In the genomic region with DNA sequence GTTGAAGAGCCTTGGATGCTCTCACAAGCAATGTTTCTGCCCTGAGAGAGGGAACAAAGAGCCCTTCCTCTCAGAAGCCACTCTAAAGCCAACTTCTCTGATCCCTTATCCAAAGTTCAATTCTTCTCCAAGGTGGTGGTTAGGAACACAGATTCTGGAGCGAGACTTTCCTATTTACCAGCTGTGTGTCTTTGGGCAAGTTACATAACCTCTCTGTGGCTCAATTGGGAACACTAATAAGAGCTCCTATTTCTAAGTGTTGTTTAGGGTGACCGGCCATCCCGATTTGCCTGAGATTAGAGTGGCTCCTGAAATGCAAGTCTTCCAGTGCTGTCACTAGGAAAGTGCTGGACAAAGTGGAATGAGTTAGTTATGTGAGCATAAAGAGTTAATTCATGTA, we compare ENCODE assay signal across 29 cellular contexts.
"Had no signal": no experiment of that assay in that cellular context is flagged by ENCODE, and none has a peak within 500 bp of the region (broad histone marks: within the 10 kb centered on the region; RNA-seq: fewer than 3 reads in every experiment).

No MANE protein-coding gene starts in this region.

- ATAC-seq: stimulated activated effector memory CD8-positive, alpha-beta T cell treated with anti-CD3 and anti-CD28 coated beads, Interleukin-12 subunit alpha, Interleukin-12 subunit beta, amount 100 ng/mL, for 72 hours; stimulated activated memory B cell treated with anti-CD40 and anti-IgM and Interleukin-4, amounts not matched to agents 10 μg/mL and 1 μg/mL and 100 μg/mL, for 72 hours; stimulated activated naive B cell treated with anti-CD40 and anti-IgM and Interleukin-4, amounts not matched to agents 10 μg/mL and 1 μg/mL and 100 μg/mL, for 72 hours; stimulated activated naive CD8-positive, alpha-beta T cell treated with anti-CD3 and anti-CD28 coated beads, Interleukin-15, amount 100 ng/mL, for 72 hours; stimulated activated naive CD8-positive, alpha-beta T cell treated with anti-CD3 and anti-CD28 coated beads, Interleukin-15, Interleukin-2, amounts not matched to agents 100 U/mL and 50 U/mL, for 24 hours; upper lobe of right lung had no signal

- H3K9me3 ChIP-seq: stomach, suprapubic skin, testis, thoracic aorta, thyroid gland, tibial artery, transverse colon, upper lobe of left lung, upper lobe of right lung, uterus, vagina had no signal

- H3K27me3 ChIP-seq: stomach, suprapubic skin, testis, thyroid gland, tibial artery, tibial nerve, transverse colon, upper lobe of left lung, upper lobe of right lung, uterus, vagina had no signal

- H3K4me1 ChIP-seq: stomach, suprapubic skin, testis, thyroid gland, tibial artery, transverse colon, upper lobe of left lung, uterus, vagina had no signal

- H3K4me3 Mint-ChIP-seq: stimulated activated effector memory CD8-positive, alpha-beta T cell treated with anti-CD3 and anti-CD28 coated beads, Interleukin-12 subunit alpha, Interleukin-12 subunit beta, amount 100 ng/mL, for 72 hours; stimulated activated memory B cell treated with anti-CD40 and anti-IgM and Interleukin-4, amounts not matched to agents 10 μg/mL and 1 μg/mL and 100 μg/mL, for 72 hours; stimulated activated naive B cell treated with anti-CD40 and anti-IgM and Interleukin-4, amounts not matched to agents 10 μg/mL and 1 μg/mL and 100 μg/mL, for 72 hours; stimulated activated naive CD8-positive, alpha-beta T cell treated with anti-CD3 and anti-CD28 coated beads, Interleukin-15, amount 100 ng/mL, for 72 hours; stimulated activated naive CD8-positive, alpha-beta T cell treated with anti-CD3 and anti-CD28 coated beads, Interleukin-15, Interleukin-2, amounts not matched to agents 100 ng/mL and 50 ng/mL, for 24 hours; type B pancreatic cell had no signal

- H3K4me1 Mint-ChIP-seq: stimulated activated effector memory CD8-positive, alpha-beta T cell treated with anti-CD3 and anti-CD28 coated beads, Interleukin-12 subunit alpha, Interleukin-12 subunit beta, amount 100 ng/mL, for 72 hours; stimulated activated memory B cell treated with anti-CD40 and anti-IgM and Interleukin-4, amounts not matched to agents 10 μg/mL and 1 μg/mL and 100 μg/mL, for 72 hours; stimulated activated naive B cell treated with anti-CD40 and anti-IgM and Interleukin-4, amounts not matched to agents 10 μg/mL and 1 μg/mL and 100 μg/mL, for 72 hours; stimulated activated naive CD8-positive, alpha-beta T cell treated with anti-CD3 and anti-CD28 coated beads, Interleukin-15, amount 100 ng/mL, for 72 hours had no signal

- FAIRE-seq: urothelium cell line had no signal

- DNase-seq: stimulated activated CD4-positive, alpha-beta T cell treated with anti-CD3 and anti-CD28 coated beads, Interleukin-2, amount 100 ng/mL, for 48 hours; stimulated activated CD4-positive, alpha-beta T cell treated with anti-CD3 and anti-CD28 coated beads, Interleukin-4, amount 100 ng/mL, for 1 hour; stimulated activated CD4-positive, alpha-beta T cell treated with anti-CD3 and anti-CD28 coated beads, Interleukin-4, amount 100 ng/mL, for 24 hours; stimulated activated CD4-positive, alpha-beta T cell treated with anti-CD3 and anti-CD28 coated beads, Interleukin-4, amount 100 ng/mL, for 4 hours; stimulated activated CD8-positive, alpha-beta memory T cell treated with anti-CD3 and anti-CD28 coated beads, Interleukin-4, amount 100 ng/mL, for 48 hours; stimulated activated naive B cell treated with anti-CD40 and anti-IgM and Interleukin-4, amounts not matched to agents 10 μg/mL and 1 μg/mL and 100 μg/mL, for 72 hours; stimulated activated naive CD4-positive, alpha-beta T cell; stimulated activated naive CD4-positive, alpha-beta T cell treated with Interleukin-2 at 50 U/mL for 16 hours; stimulated activated naive CD8-positive, alpha-beta T cell treated with anti-CD3 and anti-CD28 coated beads, Interleukin-15, amount 100 ng/mL, for 72 hours; stimulated activated naive CD8-positive, alpha-beta T cell treated with anti-CD3 and anti-CD28 coated beads, Interleukin-15, Interleukin-2, amounts not matched to agents 100 U/mL and 50 U/mL, for 24 hours; stomach; substantia nigra; testis; thyroid gland; tibial artery; transverse colon; trophoblast cell; upper lobe of left lung; upper lobe of right lung; uterus had no signal

- H3K27ac ChIP-seq: stomach, suprapubic skin, testis, thoracic aorta, thyroid gland, tibial artery, tibial nerve, transverse colon, upper lobe of left lung, upper lobe of right lung, uterus, vagina had no signal

- H3K4me3 ChIP-seq: stomach, suprapubic skin, testis, thoracic aorta, thyroid gland, tibial artery, tibial nerve, transverse colon, upper lobe of left lung, upper lobe of right lung, uterus, vagina had no signal

- H3K36me3 ChIP-seq: stomach, suprapubic skin, thoracic aorta, thyroid gland, tibial artery, tibial nerve, transverse colon, upper lobe of left lung, upper lobe of right lung, uterus, vagina had no signal

- H3K36me3 Mint-ChIP-seq: stimulated activated effector memory CD8-positive, alpha-beta T cell treated with anti-CD3 and anti-CD28 coated beads, Interleukin-12 subunit alpha, Interleukin-12 subunit beta, amount 100 ng/mL, for 72 hours; stimulated activated memory B cell treated with anti-CD40 and anti-IgM and Interleukin-4, amounts not matched to agents 10 μg/mL and 1 μg/mL and 100 μg/mL, for 72 hours; type B pancreatic cell had no signal

- H3K9me3 Mint-ChIP-seq: stimulated activated effector memory CD8-positive, alpha-beta T cell treated with anti-CD3 and anti-CD28 coated beads, Interleukin-12 subunit alpha, Interleukin-12 subunit beta, amount 100 ng/mL, for 72 hours; stimulated activated naive CD8-positive, alpha-beta T cell treated with anti-CD3 and anti-CD28 coated beads, Interleukin-15, amount 100 ng/mL, for 72 hours had no signal

- H3K27me3 Mint-ChIP-seq: stimulated activated naive B cell treated with anti-CD40 and anti-IgM and Interleukin-4, amounts not matched to agents 10 μg/mL and 1 μg/mL and 100 μg/mL, for 72 hours; stimulated activated naive CD8-positive, alpha-beta T cell treated with anti-CD3 and anti-CD28 coated beads, Interleukin-15, amount 100 ng/mL, for 72 hours; stimulated activated naive CD8-positive, alpha-beta T cell treated with anti-CD3 and anti-CD28 coated beads, Interleukin-15, Interleukin-2, amounts not matched to agents 100 ng/mL and 50 ng/mL, for 24 hours; type B pancreatic cell had no signal

- H3K27ac Mint-ChIP-seq: stimulated activated effector memory CD8-positive, alpha-beta T cell treated with anti-CD3 and anti-CD28 coated beads, Interleukin-12 subunit alpha, Interleukin-12 subunit beta, amount 100 ng/mL, for 72 hours; stimulated activated memory B cell treated with anti-CD40 and anti-IgM and Interleukin-4, amounts not matched to agents 10 μg/mL and 1 μg/mL and 100 μg/mL, for 72 hours; stimulated activated naive B cell treated with anti-CD40 and anti-IgM and Interleukin-4, amounts not matched to agents 10 μg/mL and 1 μg/mL and 100 μg/mL, for 72 hours; stimulated activated naive CD8-positive, alpha-beta T cell treated with anti-CD3 and anti-CD28 coated beads, Interleukin-15, amount 100 ng/mL, for 72 hours; stimulated activated naive CD8-positive, alpha-beta T cell treated with anti-CD3 and anti-CD28 coated beads, Interleukin-15, Interleukin-2, amounts not matched to agents 100 ng/mL and 50 ng/mL, for 24 hours; type B pancreatic cell had no signal
